In the genomic region with DNA sequence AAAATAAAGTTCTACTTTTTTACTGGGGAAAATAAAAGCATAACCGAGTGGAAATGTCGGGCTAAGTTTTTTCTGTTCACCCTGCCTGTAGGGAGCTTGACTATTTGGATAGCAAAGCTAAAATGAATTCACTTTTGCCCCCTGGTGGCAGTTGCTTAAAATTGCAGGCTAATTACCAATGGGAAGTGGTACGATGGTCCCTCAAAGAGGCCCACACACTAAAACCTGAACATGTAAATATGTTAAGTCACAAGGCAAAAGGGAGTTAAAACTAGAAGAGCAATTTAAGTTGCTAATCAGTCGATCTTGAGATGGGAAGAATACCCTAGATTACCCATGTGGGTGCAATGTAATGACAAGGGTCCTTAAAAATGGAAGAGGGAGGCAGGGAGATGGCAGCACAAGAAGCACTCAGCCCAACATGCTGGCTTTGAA, we compare ENCODE assay signal across 2 cellular contexts.
TF ChIP-seq lines count a peak whose summit lies in the region.

No MANE protein-coding gene starts in this region.

TF ChIP-seq in HCT116, 20 proteins besides CTCF, POLR2A, EP300 and RAD21 (continued from another document):
- TF ChIP-seq ZBTB33 (IDR thresholded peaks at IDR 0.05; ENCODE audit: extremely low read depth, insufficient replicate concordance, low read length) (no peak), ZFX (IDR thresholded peaks at IDR 0.05) (no peak), TCF7L2 (IDR thresholded peaks at IDR 0.05; ENCODE audit: borderline replicate concordance, extremely low read depth, insufficient read depth, insufficient read length) (no peak), CBX3 (IDR thresholded peaks at IDR 0.05; ENCODE audit: low read depth) (no peak), FOSL1 (IDR thresholded peaks at IDR 0.05; ENCODE audit: low read depth) (no peak), CEBPB (IDR thresholded peaks at IDR 0.05; ENCODE audit: low read depth) (no peak), ZNF274 (IDR thresholded peaks at IDR 0.05; ENCODE audit: low read depth, low read length) (no peak), EGR1 (IDR thresholded peaks at IDR 0.05; ENCODE audit: low read depth) (no peak), POLR2AphosphoS5 (IDR thresholded peaks at IDR 0.05; ENCODE audit: low read depth, low read length) (no peak), SRF (IDR thresholded peaks at IDR 0.05; ENCODE audit: low read depth) (no peak), JUND (IDR thresholded peaks at IDR 0.05) (no peak), EZH2phosphoT487 (IDR thresholded peaks at IDR 0.05; ENCODE audit: borderline replicate concordance) (no peak), REST (IDR thresholded peaks at IDR 0.05; ENCODE audit: low read depth) (no peak)
- TF ChIP-seq, protein P1, sequence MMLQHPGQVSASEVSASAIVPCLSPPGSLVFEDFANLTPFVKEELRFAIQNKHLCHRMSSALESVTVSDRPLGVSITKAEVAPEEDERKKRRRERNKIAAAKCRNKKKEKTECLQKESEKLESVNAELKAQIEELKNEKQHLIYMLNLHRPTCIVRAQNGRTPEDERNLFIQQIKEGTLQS (IDR thresholded peaks at IDR 0.05): no peak

TF ChIP-seq in WTC11, 78 proteins besides CTCF, POLR2A, EP300 and RAD21 (continued from another document):
- TF ChIP-seq, protein P2, sequence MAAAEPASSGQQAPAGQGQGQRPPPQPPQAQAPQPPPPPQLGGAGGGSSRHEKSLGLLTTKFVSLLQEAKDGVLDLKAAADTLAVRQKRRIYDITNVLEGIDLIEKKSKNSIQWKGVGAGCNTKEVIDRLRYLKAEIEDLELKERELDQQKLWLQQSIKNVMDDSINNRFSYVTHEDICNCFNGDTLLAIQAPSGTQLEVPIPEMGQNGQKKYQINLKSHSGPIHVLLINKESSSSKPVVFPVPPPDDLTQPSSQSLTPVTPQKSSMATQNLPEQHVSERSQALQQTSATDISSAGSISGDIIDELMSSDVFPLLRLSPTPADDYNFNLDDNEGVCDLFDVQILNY (CRISPR knock-in tag; IDR thresholded peaks at IDR 0.05): no peak
- no peak for TF ChIP-seq SP1 (CRISPR knock-in tag; conservative IDR thresholded peaks at IDR 0.05)
- TF ChIP-seq ZNF396 (CRISPR knock-in tag; IDR thresholded peaks at IDR 0.05; ENCODE audit: borderline replicate concordance): no peak
- no peak for TF ChIP-seq ATF6 (CRISPR knock-in tag; IDR thresholded peaks at IDR 0.05)
- no peak for TF ChIP-seq NFATC4 (CRISPR knock-in tag; IDR thresholded peaks at IDR 0.05)
- no peak for TF ChIP-seq ZNF219 (CRISPR knock-in tag; IDR thresholded peaks at IDR 0.05; ENCODE audit: borderline replicate concordance)
- no peak for TF ChIP-seq GRHL2 (CRISPR knock-in tag; IDR thresholded peaks at IDR 0.05; ENCODE audit: insufficient replicate concordance, severe bottlenecking)
- no peak for TF ChIP-seq AFF4 (CRISPR knock-in tag; IDR thresholded peaks at IDR 0.05; ENCODE audit: borderline replicate concordance)
- no peak for TF ChIP-seq ZNF263 (CRISPR knock-in tag; IDR thresholded peaks at IDR 0.05; ENCODE audit: low read depth)
- no peak for TF ChIP-seq TEAD4 (CRISPR knock-in tag; IDR thresholded peaks at IDR 0.05)
- TF ChIP-seq, protein P1 (CRISPR knock-in tag; conservative IDR thresholded peaks at IDR 0.05): no peak
- TF ChIP-seq TP53 (CRISPR knock-in tag; IDR thresholded peaks at IDR 0.05): no peak
- TF ChIP-seq, protein P3, sequence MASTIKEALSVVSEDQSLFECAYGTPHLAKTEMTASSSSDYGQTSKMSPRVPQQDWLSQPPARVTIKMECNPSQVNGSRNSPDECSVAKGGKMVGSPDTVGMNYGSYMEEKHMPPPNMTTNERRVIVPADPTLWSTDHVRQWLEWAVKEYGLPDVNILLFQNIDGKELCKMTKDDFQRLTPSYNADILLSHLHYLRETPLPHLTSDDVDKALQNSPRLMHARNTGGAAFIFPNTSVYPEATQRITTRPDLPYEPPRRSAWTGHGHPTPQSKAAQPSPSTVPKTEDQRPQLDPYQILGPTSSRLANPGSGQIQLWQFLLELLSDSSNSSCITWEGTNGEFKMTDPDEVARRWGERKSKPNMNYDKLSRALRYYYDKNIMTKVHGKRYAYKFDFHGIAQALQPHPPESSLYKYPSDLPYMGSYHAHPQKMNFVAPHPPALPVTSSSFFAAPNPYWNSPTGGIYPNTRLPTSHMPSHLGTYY (CRISPR knock-in tag; IDR thresholded peaks at IDR 0.05): no peak
